In the genomic region with DNA sequence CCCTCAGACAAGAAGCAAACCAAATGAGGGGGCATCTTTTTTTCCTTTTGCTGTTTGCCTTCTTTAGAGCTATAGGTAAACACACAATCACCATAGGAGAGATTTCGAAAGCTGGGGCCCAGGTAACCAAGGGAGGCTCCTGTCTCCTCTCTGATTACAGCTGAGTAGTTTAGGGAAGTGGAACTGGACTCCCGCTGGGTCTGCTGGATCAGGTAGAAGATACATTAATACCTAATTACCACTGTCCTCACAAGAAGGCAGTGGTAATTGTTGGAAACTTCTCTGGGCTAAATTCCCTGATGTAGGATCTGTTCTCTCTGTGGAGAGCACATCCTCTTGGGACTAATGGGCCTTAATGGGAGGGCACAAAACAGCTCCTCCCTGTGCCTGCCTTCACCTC, we compare ENCODE assay signal across 24 cellular contexts. TPM values are rescaled to one million over a fixed set of nuclear protein-coding genes. Genes with fewer than 3 reads are reported as not detected.
A peak's percentile ranks its signal among the peaks of the same experiment; 100 is the strongest.
DNase-seq lines count a peak whose midpoint lies in the region; ATAC-seq, FAIRE-seq and TF ChIP-seq lines count a peak whose summit lies in the region.
"Had no signal": no experiment of that assay in that cellular context is flagged by ENCODE, and none has a peak within 500 bp of the region (broad histone marks: within the 10 kb centered on the region; RNA-seq: fewer than 3 reads in every experiment).

No MANE protein-coding gene starts in this region.

- ATAC-seq in GM12878, result no peak
- ATAC-seq: A549, HCT116 had no signal

- no peaks in the 10 kb centered on the region for H3K36me3 ChIP-seq in GM12878 (ENCODE audit: control insufficient read depth in 2 of 2, insufficient read depth in 2 of 2, low read length in 1 of 2)
- no peaks in the 10 kb centered on the region for H3K36me3 ChIP-seq in mesenchymal stem cell (ENCODE audit: control insufficient read depth in 1 of 2, insufficient read depth in 2 of 2, low read depth in 1 of 2, low read length in 2 of 2)

- H2AK5ac ChIP-seq in mesenchymal stem cell (ENCODE audit: low read length, severe bottlenecking), result no peak overlapping the region

- H3K4me3 ChIP-seq in GM12878 (no peak overlapping the region), mesenchymal stem cell (ENCODE audit: insufficient read depth in 1 of 2, low read depth in 1 of 2, low read length in 2 of 2) (no peak overlapping the region)
- H3K4me3 ChIP-seq: A549; BLaER1 treated with 17β-estradiol and CSF1 and Interleukin-3, amounts not matched to agents 10 nM and 100 nM had no signal

- no peak overlapping the region for H3K14ac ChIP-seq in mesenchymal stem cell (ENCODE audit: low read length in 2 of 2)

- H3K27ac Mint-ChIP-seq in MCF 10A (ENCODE audit: low read depth, unreplicated experiment) (no peak overlapping the region), chondrocyte (ENCODE audit: unreplicated experiment) (no peak overlapping the region)
- H3K27ac Mint-ChIP-seq: CD4-positive, alpha-beta T cell had no signal

- TF ChIP-seq RAD21 in GM12878 (IDR thresholded peaks at IDR 0.05; ENCODE audit: insufficient read depth, low read depth, low read length), result no peak

- H2BK15ac ChIP-seq in mesenchymal stem cell (ENCODE audit: low read depth, poor library complexity, severe bottlenecking), result no peak overlapping the region

- H2BK120ac ChIP-seq in mesenchymal stem cell (ENCODE audit: low read depth, low read length), result no peak overlapping the region

- TF ChIP-seq EP300 in GM12878 (IDR thresholded peaks at IDR 0.05; ENCODE audit: borderline replicate concordance in 1 of 2, control insufficient read depth in 1 of 2, low read depth in 2 of 2, low read length in 2 of 2), result no peak

- H3K18ac ChIP-seq in mesenchymal stem cell (ENCODE audit: low read depth in 1 of 2, low read length in 2 of 2), result no peak overlapping the region

- FAIRE-seq in GM12891 (lab: Jason Lieb, UNC) (no peak), GM12878 (lab: Jason Lieb, UNC) (no peak)
- FAIRE-seq: A549, G401.6 had no signal

- no peaks in the 10 kb centered on the region for H3K4me1 ChIP-seq in GM12878 (ENCODE audit: control insufficient read depth, insufficient read depth, low read length)
- H3K4me1 ChIP-seq in mesenchymal stem cell (ENCODE audit: control insufficient read depth, insufficient read depth, low read depth, low read length), result no peaks in the 10 kb centered on the region

- no peak overlapping the region for H3K9ac ChIP-seq in GM12878 (ENCODE audit: control insufficient read depth, insufficient read depth, low read length)
- H3K9ac ChIP-seq in mesenchymal stem cell (ENCODE audit: low read length), result no peak overlapping the region
- H3K9ac ChIP-seq: BLaER1 treated with 17β-estradiol and CSF1 and Interleukin-3, amounts not matched to agents 10 nM and 100 nM had no signal

- CTCF ChIA-PET in GM12878 (lab: Yijun Ruan, JAX), result no interaction called here
- CTCF ChIA-PET in MCF 10A (lab: Yijun Ruan, JAX), result no interaction called here

- in situ Hi-C loops in GM12878 (cut with MboI), result no loop called here

- BruUV-seq in GM12878 (replicated peaks; lab: Mats Ljungman, UMichigan) (no TSS peak), MCF 10A (replicated peaks; lab: Mats Ljungman, UMichigan) (no TSS peak)

- POLR2A ChIA-PET in GM12878 (lab: Charles Lee) (no interaction called here), MCF 10A (lab: Yijun Ruan, JAX) (no interaction called here)

- RAD21 ChIA-PET in GM12878 (lab: Charles Lee; ENCODE audit: unreplicated experiment), result no interaction called here

- H3K9me3 Mint-ChIP-seq in MCF 10A (ENCODE audit: unreplicated experiment) (no peaks in the 10 kb centered on the region), chondrocyte (ENCODE audit: low read depth) (no peaks in the 10 kb centered on the region)
- H3K9me3 Mint-ChIP-seq: CD4-positive, alpha-beta T cell had no signal

- H2BK5ac ChIP-seq in mesenchymal stem cell (ENCODE audit: low read depth, low read length, poor library complexity, severe bottlenecking), result no peak overlapping the region

- no peak overlapping the region for H3K4ac ChIP-seq in mesenchymal stem cell (ENCODE audit: low read depth in 1 of 2, low read length in 2 of 2)

- intact Hi-C loops in GM12878 (cut with micrococcal nuclease; ENCODE audit: unreplicated experiment), result no loop called here
- intact Hi-C loops in MCF 10A (cut with micrococcal nuclease), result no loop called here

- no peak overlapping the region for H3K4me2 ChIP-seq in GM12878 (ENCODE audit: control insufficient read depth, insufficient read depth)
- H3K4me2 ChIP-seq in mesenchymal stem cell (ENCODE audit: low read length, poor library complexity, severe bottlenecking), result no peak overlapping the region
- H3K4me2 ChIP-seq: A549; BLaER1 treated with 17β-estradiol and CSF1 and Interleukin-3, amounts not matched to agents 10 nM and 100 nM had no signal

- no peaks in the 10 kb centered on the region for H3K79me1 ChIP-seq in mesenchymal stem cell (replicated peaks; ENCODE audit: low read length, poor library complexity, severe bottlenecking)

- H4K8ac ChIP-seq in mesenchymal stem cell (ENCODE audit: low read length), result peak overlapping the region; percentile 2

- DNase-seq in GM12891 (ENCODE audit: insufficient read length, low spot score) (no peak), NCI-H146 treated with DMSO at 0.1 percent for 48 hours (lab: John Stamatoyannopoulos, UW; ENCODE audit: unreplicated experiment) (peak; percentile 4), GM12878 (ENCODE audit: low read depth, low spot score) (no peak), mesenchymal stem cell (no peak), MCF 10A (ENCODE audit: unreplicated experiment) (no peak), chondrocyte (ENCODE audit: low spot score) (no peak), DMS53 (lab: John Stamatoyannopoulos, UW) (no peak)
- no peak for DNase-seq in activated effector memory CD4-positive, alpha-beta T cell treated with anti-CD3 and anti-CD28 coated beads, Interleukin-2, amount 50 U/mL, for 16 hours
- DNase-seq: AML-193; CD4-positive, alpha-beta T cell; MV-4-11; NCI-H1105; NCI-H1694 treated with DMSO at 0.1 percent for 48 hours; NCI-H2081; NCI-H524 treated with DMSO at 0.1 percent for 48 hours; SHP77; T-helper 1 cell had no signal

- H3K23ac ChIP-seq in mesenchymal stem cell (ENCODE audit: low read length in 2 of 2), result no peak overlapping the region

- SMC1A ChIA-PET in GM12878 (lab: Charles Lee; ENCODE audit: uncharacterized antibody, unreplicated experiment), result interaction anchor here (1.2 kb wide), 1 partner anchor 83 kb away, joined by 4 read pairs; no protein-coding TSS in a partner anchor

- H3K27me3 Mint-ChIP-seq in MCF 10A (ENCODE audit: insufficient read depth, unreplicated experiment) (no peaks in the 10 kb centered on the region), chondrocyte (ENCODE audit: low read depth) (no peaks in the 10 kb centered on the region)
- H3K27me3 Mint-ChIP-seq: CD4-positive, alpha-beta T cell had no signal

- H3K27me3 ChIP-seq in GM12878 (replicated peaks in 1 of 2; ENCODE audit: control insufficient read depth in 2 of 2, insufficient read depth in 2 of 2, low read length in 1 of 2), result no peaks in the 10 kb centered on the region
- no peaks in the 10 kb centered on the region for H3K27me3 ChIP-seq in mesenchymal stem cell (ENCODE audit: control insufficient read depth in 1 of 2, insufficient read depth in 1 of 2, low read length in 2 of 2)
- H3K27me3 ChIP-seq: BLaER1 treated with 17β-estradiol and CSF1 and Interleukin-3, amounts not matched to agents 10 nM and 100 nM had no signal

- H2AFZ ChIP-seq in GM12878 (ENCODE audit: control insufficient read depth, low read depth, low read length), result no peak overlapping the region
- H2AFZ ChIP-seq in mesenchymal stem cell (ENCODE audit: low read depth, low read length), result no peak overlapping the region

- TF ChIP-seq POLR2A in GM12891 (IDR thresholded peaks at IDR 0.05; ENCODE audit: low read depth, low read length), result no peak
- TF ChIP-seq POLR2A in GM12878 (IDR thresholded peaks at IDR 0.05; ENCODE audit: low read depth, low read length), result no peak

- H3K36me3 Mint-ChIP-seq in MCF 10A (ENCODE audit: insufficient read depth, unreplicated experiment) (peaks cover 6% of the 10 kb centered on the region), chondrocyte (ENCODE audit: low read depth) (no peaks in the 10 kb centered on the region)

- H3K4me3 Mint-ChIP-seq in MCF 10A (ENCODE audit: unreplicated experiment) (no peak overlapping the region), chondrocyte (ENCODE audit: unreplicated experiment) (no peak overlapping the region)
- H3K4me3 Mint-ChIP-seq: CD4-positive, alpha-beta T cell had no signal

- TF ChIP-seq CTCF in GM12878 (IDR thresholded peaks at IDR 0.05 in 2 of 3, conservative IDR thresholded peaks at IDR 0.05 in 1 of 3; ENCODE audit: control insufficient read depth in 2 of 3, extremely low read depth in 1 of 3, insufficient read depth in 1 of 3, low read depth in 3 of 3, low read length in 3 of 3) (no peak), MCF 10A (IDR thresholded peaks at IDR 0.05; ENCODE audit: unreplicated experiment) (no peak), chondrocyte (IDR thresholded peaks at IDR 0.05) (no peak)

- no peak overlapping the region for H2BK12ac ChIP-seq in mesenchymal stem cell (ENCODE audit: low read length in 2 of 2)

- H3K9me3 ChIP-seq in GM12878 (replicated peaks; ENCODE audit: control insufficient read depth, insufficient read depth, low read length) (no peaks in the 10 kb centered on the region), mesenchymal stem cell (ENCODE audit: control insufficient read depth, low read length) (no peaks in the 10 kb centered on the region)
- H3K9me3 ChIP-seq: A549; BLaER1 treated with 17β-estradiol and CSF1 and Interleukin-3, amounts not matched to agents 10 nM and 100 nM had no signal

- H4K91ac ChIP-seq in mesenchymal stem cell (ENCODE audit: low read length), result no peak overlapping the region

- H3K79me2 ChIP-seq in GM12878 (ENCODE audit: control insufficient read depth, insufficient read depth, low read length), result no peaks in the 10 kb centered on the region

- H4K20me1 ChIP-seq in GM12878 (ENCODE audit: control insufficient read depth, insufficient read depth), result no peaks in the 10 kb centered on the region
- H4K20me1 ChIP-seq: BLaER1 treated with 17β-estradiol and CSF1 and Interleukin-3, amounts not matched to agents 10 nM and 100 nM had no signal

- no peaks in the 10 kb centered on the region for H3K4me1 Mint-ChIP-seq in MCF 10A (ENCODE audit: insufficient read depth, unreplicated experiment)
- H3K4me1 Mint-ChIP-seq in chondrocyte (ENCODE audit: low read depth), result peaks cover 4% of the 10 kb centered on the region

- 0% methylated on average over 2 of the region's 2 CpGs for WGBS in GM12878 (ENCODE audit: insufficient coverage, insufficient replicate concordance, low lambda C conversion rate, missing lambda C conversion rate)
- no CpG with 5 or more reads among the region's 2 CpGs for WGBS in mesenchymal stem cell

- H3K27ac ChIP-seq in GM12878 (ENCODE audit: control insufficient read depth, insufficient read depth), result no peak overlapping the region
- H3K27ac ChIP-seq in mesenchymal stem cell (ENCODE audit: low read length, poor library complexity, severe bottlenecking), result no peak overlapping the region
- H3K27ac ChIP-seq: A549; BLaER1 treated with 17β-estradiol and CSF1 and Interleukin-3, amounts not matched to agents 10 nM and 100 nM; RWPE1 had no signal

RNA-seq across cellular contexts. Expression of a gene that starts 32.7 kb away (rescaled TPM):
- 0.12 TPM for polyA plus RNA-seq in GM12891 (2012; ENCODE audit: low read depth, missing spikeins)
- not detected in 2 replicates for total RNA-seq in GM12878 (2013; cell fraction: nucleolus; rRNA removed)
- total RNA-seq in GM12878 (2014; rRNA removed), result not detected in 2 replicates
- total RNA-seq in GM12878 (2014; rRNA removed; fragmentation: Illumina TruSeq; extraction: Trizol), result not detected in 2 replicates
- total RNA-seq in GM12878 (2021), result not detected in 2 replicates
- not detected for polyA plus RNA-seq in GM12878 (2011; ENCODE audit: low read depth)
- not detected in 2 replicates for polyA plus RNA-seq in GM12878 (2011; rRNA removed)
- not detected in 2 replicates for polyA plus RNA-seq in GM12878 (2011; cell fraction: cytosol; rRNA removed)
- not detected in 2 replicates for polyA plus RNA-seq in GM12878 (2011; cell fraction: nucleus; rRNA removed)
- not detected in 2 replicates for polyA plus RNA-seq in GM12878 (2012)
- not detected in 2 replicates for polyA plus RNA-seq in GM12878 (2014; fragmentation: Illumina TruSeq; extraction: Trizol)
- polyA plus RNA-seq in GM12878 (2014; fragmentation: Nextera tagmentation; extraction: Ambion mirVana), result not detected
- polyA plus RNA-seq in GM12878 (2014; rRNA removed), result not detected in 2 replicates
- not detected for polyA plus RNA-seq in GM12878 (2016; fragmentation: Nextera tagmentation; extraction: Ambion mirVana)
- polyA minus RNA-seq in GM12878 (2011; rRNA and poly(A)+ RNA removed), result not detected in 2 replicates
- not detected in 2 replicates for polyA minus RNA-seq in GM12878 (2011; cell fraction: cytosol; rRNA and poly(A)+ RNA removed)
- not detected in 2 replicates for polyA minus RNA-seq in GM12878 (2011; cell fraction: nucleus; rRNA and poly(A)+ RNA removed)
- polyA plus RNA-seq in mesenchymal stem cell (2013, experiment 1 of 2), result not detected
- polyA plus RNA-seq in mesenchymal stem cell (2013, experiment 2 of 2), result not detected
- total RNA-seq in MCF 10A (2022), result not detected in 2 replicates
- total RNA-seq in chondrocyte, result not detected in 3 replicates
- total RNA-seq: H4, HT-29 had no signal

RNA-seq across cellular contexts. Expression of a gene that starts 50.8 kb away (rescaled TPM):
- 0.22 TPM for polyA plus RNA-seq in GM12891 (2012; ENCODE audit: low read depth, missing spikeins)
- total RNA-seq in GM12878 (2013; cell fraction: nucleolus; rRNA removed), result 0.88 and 2.2 TPM in 2 replicates
- 0.62 and 0.82 TPM in 2 replicates for total RNA-seq in GM12878 (2014; rRNA removed)
- total RNA-seq in GM12878 (2014; rRNA removed; fragmentation: Illumina TruSeq; extraction: Trizol), result 0.98 and 1.1 TPM in 2 replicates
- 0.38 and 0.64 TPM in 2 replicates for total RNA-seq in GM12878 (2021)
- polyA plus RNA-seq in GM12878 (2011; ENCODE audit: low read depth), result 0.24 TPM
- polyA plus RNA-seq in GM12878 (2011; rRNA removed), result 0.69 and 1.5 TPM in 2 replicates
- polyA plus RNA-seq in GM12878 (2011; cell fraction: cytosol; rRNA removed), result 0.46 and 0.59 TPM in 2 replicates
- polyA plus RNA-seq in GM12878 (2011; cell fraction: nucleus; rRNA removed), result 0.46 and 0.47 TPM in 2 replicates
- polyA plus RNA-seq in GM12878 (2012), result 0.38 and 0.52 TPM in 2 replicates
- polyA plus RNA-seq in GM12878 (2014; fragmentation: Illumina TruSeq; extraction: Trizol), result 0.55 and 0.59 TPM in 2 replicates
- polyA plus RNA-seq in GM12878 (2014; fragmentation: Nextera tagmentation; extraction: Ambion mirVana), result under 1 TPM in 1 of 2 experiments, not detected in 1; 0.22 TPM
- 0.67 and 0.83 TPM in 2 replicates for polyA plus RNA-seq in GM12878 (2014; rRNA removed)
- polyA plus RNA-seq in GM12878 (2016; fragmentation: Nextera tagmentation; extraction: Ambion mirVana), result 1 to 10 TPM in 1 of 2 experiments, under 1 TPM in 1; 0.98 to 1.2 TPM
- 0.36 and 0.80 TPM in 2 replicates for polyA minus RNA-seq in GM12878 (2011; rRNA and poly(A)+ RNA removed)
- polyA minus RNA-seq in GM12878 (2011; cell fraction: cytosol; rRNA and poly(A)+ RNA removed), result 3.3 and 4.0 TPM in 2 replicates
- polyA minus RNA-seq in GM12878 (2011; cell fraction: nucleus; rRNA and poly(A)+ RNA removed), result 1.2 and 1.4 TPM in 2 replicates
- not detected for polyA plus RNA-seq in mesenchymal stem cell (2013, experiment 1 of 2)
- polyA plus RNA-seq in mesenchymal stem cell (2013, experiment 2 of 2), result not detected
- total RNA-seq in MCF 10A (2022), result 0.64 and 0.84 TPM in 2 replicates
- not detected in 3 replicates for total RNA-seq in chondrocyte
- total RNA-seq: H4 had no signal
